In genomic region chrX:135530097-135530496, GRCh38 we compare ENCODE assay signal across 22 cellular contexts.
"Had no signal": no experiment of that assay in that cellular context is flagged by ENCODE, and none has a peak within 500 bp of the region (broad histone marks: within the 10 kb centered on the region; RNA-seq: fewer than 3 reads in every experiment).

No MANE protein-coding gene starts in this region.

- H3K4me3 Mint-ChIP-seq: activated CD4-positive, alpha-beta T cell treated with anti-CD3 and anti-CD28 coated beads, Interleukin-2, amount 10 ng/mL, durations not matched to agents 24 days and 14 days; activated CD8-positive, alpha-beta T cell treated with anti-CD3 and anti-CD28 coated beads, Interleukin-2, amount 10 ng/mL, durations not matched to agents 7 days and 5 days; activated naive CD4-positive, alpha-beta T cell treated with anti-CD3 and anti-CD28 coated beads, Interleukin-2, amount 50 U/mL, for 24 hours; activated naive CD8-positive, alpha-beta T cell treated with anti-CD3 and anti-CD28 coated beads, Interleukin-2, amount 10 ng/mL, durations not matched to agents 7 days and 5 days; activated T-cell treated with anti-CD3 and anti-CD28 coated beads, Interleukin-2, amount 50 U/mL, for 24 hours had no signal

- H3K36me3 ChIP-seq: ascending aorta, breast epithelium had no signal

- H3K27me3 Mint-ChIP-seq: activated CD4-positive, alpha-beta T cell treated with anti-CD3 and anti-CD28 coated beads, Interleukin-2, amount 10 ng/mL, durations not matched to agents 24 days and 14 days; activated naive CD4-positive, alpha-beta T cell treated with anti-CD3 and anti-CD28 coated beads, Interleukin-2, amount 50 U/mL, for 24 hours; activated naive CD8-positive, alpha-beta T cell treated with anti-CD3 and anti-CD28 coated beads, Interleukin-2, amount 10 ng/mL, durations not matched to agents 7 days and 5 days had no signal

- H3K4me3 ChIP-seq: ascending aorta, body of pancreas, breast epithelium had no signal

- H3K9me3 Mint-ChIP-seq: activated CD4-positive, alpha-beta T cell treated with anti-CD3 and anti-CD28 coated beads, Interleukin-2, amount 10 ng/mL, durations not matched to agents 24 days and 14 days; activated naive CD4-positive, alpha-beta T cell treated with anti-CD3 and anti-CD28 coated beads, Interleukin-2, amount 50 U/mL, for 24 hours; activated naive CD8-positive, alpha-beta T cell treated with anti-CD3 and anti-CD28 coated beads, Interleukin-2, amount 10 ng/mL, durations not matched to agents 7 days and 5 days; activated T-cell treated with anti-CD3 and anti-CD28 coated beads, Interleukin-2, amount 50 U/mL, for 24 hours; activated T-helper 2 cell treated with anti-CD3 and anti-CD28 coated beads, Interferon-gamma antibody, Interleukin-2, Interleukin-4, amounts not matched to agents 10 μg/mL and 5 μg/mL and 100 μg/mL, durations not matched to agents 14 hours and 24 hours and 36 hours had no signal

- ATAC-seq: activated CD8-positive, alpha-beta T cell treated with anti-CD3 and anti-CD28 coated beads, Interleukin-2, amount 10 ng/mL, durations not matched to agents 7 days and 5 days; body of pancreas had no signal

- H3K9me3 ChIP-seq: ascending aorta, body of pancreas, breast epithelium had no signal

- H3K27me3 ChIP-seq: ascending aorta, body of pancreas had no signal

- H3K27ac Mint-ChIP-seq: activated CD4-positive, alpha-beta T cell treated with anti-CD3 and anti-CD28 coated beads, Interleukin-2, amount 10 ng/mL, durations not matched to agents 24 days and 14 days; activated CD8-positive, alpha-beta T cell treated with anti-CD3 and anti-CD28 coated beads, Interleukin-2, amount 10 ng/mL, durations not matched to agents 7 days and 5 days; activated naive CD8-positive, alpha-beta T cell treated with anti-CD3 and anti-CD28 coated beads, Interleukin-2, amount 10 ng/mL, durations not matched to agents 7 days and 5 days; activated T-cell treated with anti-CD3 and anti-CD28 coated beads, Interleukin-2, amount 50 U/mL, for 24 hours; activated T-helper 2 cell treated with anti-CD3 and anti-CD28 coated beads, Interferon-gamma antibody, Interleukin-2, Interleukin-4, amounts not matched to agents 10 μg/mL and 5 μg/mL and 100 μg/mL, durations not matched to agents 14 hours and 24 hours and 36 hours had no signal

- DNase-seq: activated CD4-positive, alpha-beta T cell treated with anti-CD3 and anti-CD28 coated beads, Interleukin-2, amount 10 ng/mL, durations not matched to agents 24 days and 14 days; activated CD4-positive, alpha-beta T cell treated with anti-CD3 and anti-CD28 coated beads, Interleukin-2, amount 50 U/mL, for 48 hours; activated CD8-positive, alpha-beta T cell treated with anti-CD3 and anti-CD28 coated beads, Interleukin-2, amount 10 ng/mL, durations not matched to agents 7 days and 5 days; activated gamma-delta T cell; activated naive CD4-positive, alpha-beta T cell treated with Interleukin-2 at 50 U/mL for 16 hours; activated naive CD8-positive, alpha-beta T cell treated with anti-CD3 and anti-CD28 coated beads, Interleukin-2, amount 10 ng/mL, durations not matched to agents 7 days and 5 days; activated T-cell treated with anti-CD3 and anti-CD28 coated beads, Interleukin-2, amount 50 U/mL, for 24 hours; amygdala; body of pancreas; NCI-H1092; NCI-H1436 treated with DMSO at 0.1 percent for 48 hours; NCI-H1694 treated with DMSO at 0.1 percent for 48 hours; NCI-H2029; NCI-H345; NCI-H524 treated with DMSO at 0.1 percent for 48 hours; NK-92 treated with Interleukin-12 subunit alpha and Interleukin-12 subunit beta, amount 100 ng/mL, for 24 hours; Right ventricle myocardium superior; T1000 had no signal

- H3K4me1 ChIP-seq: body of pancreas, breast epithelium had no signal

- H3K27ac ChIP-seq: ascending aorta, body of pancreas, breast epithelium had no signal
